14 cellular contexts compared by ENCODE assay signal in genomic region chr12:97452230-97452629, GRCh38. TPM values are rescaled to one million over a fixed set of nuclear protein-coding genes. Genes with fewer than 3 reads are reported as not detected.
A peak's percentile ranks its signal among the peaks of the same experiment; 100 is the strongest.
DNase-seq lines count a peak whose midpoint lies in the region; ATAC-seq lines count a peak whose summit lies in the region.
"Had no signal": no experiment of that assay in that cellular context is flagged by ENCODE, and none has a peak within 500 bp of the region (broad histone marks: within the 10 kb centered on the region; RNA-seq: fewer than 3 reads in every experiment).

No MANE protein-coding gene starts in this region.

- no peak for DNase-seq in stimulated activated CD4-positive, alpha-beta T cell treated with anti-CD3 and anti-CD28 coated beads, Interleukin-1b, Interleukin-23, amount 100 ng/mL, for 48 hours
- DNase-seq in RKO (ENCODE audit: low spot score) (no peak), DMS53 (lab: John Stamatoyannopoulos, UW) (no peak), left ventricle myocardium superior (no peak)
- DNase-seq: activated CD4-positive, alpha-beta T cell treated with anti-CD3 and anti-CD28 coated beads for 4 hours; naive B cell; NCI-H2227 treated with DMSO at 0.1 percent for 48 hours; PC-9; stimulated activated CD4-positive, alpha-beta T cell treated with anti-CD3 and anti-CD28 coated beads, Interleukin-2, amount 100 ng/mL, for 48 hours; T-helper 1 cell had no signal

- ATAC-seq in GM18502 (IDR thresholded peaks at IDR 0.05; ENCODE audit: poor library complexity, unreplicated experiment) (peak; percentile 94), GM19455 (IDR thresholded peaks at IDR 0.05; ENCODE audit: unreplicated experiment) (peak; percentile 86), HG02678 (IDR thresholded peaks at IDR 0.05; ENCODE audit: unreplicated experiment) (peak; percentile 81), HG03442 (IDR thresholded peaks at IDR 0.05; ENCODE audit: unreplicated experiment) (peak; percentile 93), left ventricle myocardium superior (no peak)

- intact Hi-C loops in left ventricle myocardium superior (cut with micrococcal nuclease), result no loop called here

RNA-seq across cellular contexts. Expression of gene RMST, which starts 10.4 kb away (rescaled TPM):
- total RNA-seq in left ventricle myocardium superior, result 1.2 TPM
- total RNA-seq: PC-9 had no signal
